Comparison of ENCODE assay signal across 2 cellular contexts in genomic region chr1:178539291-178539690, GRCh38.
TF ChIP-seq lines count a peak whose summit lies in the region.

No MANE protein-coding gene starts in this region.

TF ChIP-seq in IMR-90, 13 proteins besides CTCF, POLR2A, EP300 and RAD21:
- TF ChIP-seq MXI1 (IDR thresholded peaks at IDR 0.05; ENCODE audit: borderline replicate concordance, low read depth, low read length) (no peak), NFE2L2 (IDR thresholded peaks at IDR 0.05; ENCODE audit: low read depth, low read length) (no peak), CEBPB (IDR thresholded peaks at IDR 0.05; ENCODE audit: low read depth, low read length) (no peak)

TF ChIP-seq in H1, 55 proteins besides CTCF, POLR2A, EP300 and RAD21:
- TF ChIP-seq ATF2 (IDR thresholded peaks at IDR 0.05; ENCODE audit: low read length) (no peak), FOSL1 (IDR thresholded peaks at IDR 0.05; ENCODE audit: insufficient read depth, low read depth, low read length) (no peak), SUZ12 (IDR thresholded peaks at IDR 0.05; ENCODE audit: low read length) (no peak), BRCA1 (IDR thresholded peaks at IDR 0.05; ENCODE audit: low read depth, low read length) (no peak), BACH1 (IDR thresholded peaks at IDR 0.05; ENCODE audit: low read length) (no peak), TBP (IDR thresholded peaks at IDR 0.05; ENCODE audit: low read depth, low read length) (no peak), SRF (IDR thresholded peaks at IDR 0.05; ENCODE audit: low read depth, low read length) (no peak), CBX5 (IDR thresholded peaks at IDR 0.05; ENCODE audit: low read depth, low read length) (no peak), SP1 (IDR thresholded peaks at IDR 0.05; ENCODE audit: low read depth, low read length) (no peak), E2F6 (IDR thresholded peaks at IDR 0.05) (no peak), EGR1 (IDR thresholded peaks at IDR 0.05; ENCODE audit: borderline replicate concordance, low read depth, low read length) (no peak)
